1 cellular context compared by ENCODE assay signal in genomic region chr15:25710184-25710583, GRCh38.
TF ChIP-seq lines count a peak whose summit lies in the region.

No MANE protein-coding gene starts in this region.

TF ChIP-seq in H1, 55 proteins besides CTCF, POLR2A, EP300 and RAD21 (continued from another document):
- no peak for TF ChIP-seq CHD7 (IDR thresholded peaks at IDR 0.05; ENCODE audit: insufficient replicate concordance, low read length)
- TF ChIP-seq, protein P1, sequence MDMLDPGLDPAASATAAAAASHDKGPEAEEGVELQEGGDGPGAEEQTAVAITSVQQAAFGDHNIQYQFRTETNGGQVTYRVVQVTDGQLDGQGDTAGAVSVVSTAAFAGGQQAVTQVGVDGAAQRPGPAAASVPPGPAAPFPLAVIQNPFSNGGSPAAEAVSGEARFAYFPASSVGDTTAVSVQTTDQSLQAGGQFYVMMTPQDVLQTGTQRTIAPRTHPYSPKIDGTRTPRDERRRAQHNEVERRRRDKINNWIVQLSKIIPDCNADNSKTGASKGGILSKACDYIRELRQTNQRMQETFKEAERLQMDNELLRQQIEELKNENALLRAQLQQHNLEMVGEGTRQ (IDR thresholded peaks at IDR 0.05; ENCODE audit: low read length): no peak
- no peak for TF ChIP-seq POU5F1 (IDR thresholded peaks at IDR 0.05; ENCODE audit: low read depth, low read length)
- no peak for TF ChIP-seq SRF (IDR thresholded peaks at IDR 0.05; ENCODE audit: low read depth, low read length)
- TF ChIP-seq BCL11A (IDR thresholded peaks at IDR 0.05; ENCODE audit: low read depth in 2 of 2, low read length in 2 of 2): no peak
- no peak for TF ChIP-seq BRCA1 (IDR thresholded peaks at IDR 0.05; ENCODE audit: low read depth, low read length)
- TF ChIP-seq RNF2 (IDR thresholded peaks at IDR 0.05; ENCODE audit: borderline replicate concordance, low read depth, low read length, missing control alignments, poor library complexity, severe bottlenecking): no peak
- no peak for TF ChIP-seq SP1 (IDR thresholded peaks at IDR 0.05; ENCODE audit: low read depth, low read length)
- no peak for TF ChIP-seq JUN (IDR thresholded peaks at IDR 0.05; ENCODE audit: low read depth, low read length)
- TF ChIP-seq TAF7 (optimal IDR thresholded peaks at IDR 0.05; ENCODE audit: borderline replicate concordance, low read depth, low read length): no peak
- no peak for TF ChIP-seq CEBPB (IDR thresholded peaks at IDR 0.05; ENCODE audit: low read depth, low read length)
- no peak for TF ChIP-seq SIRT6 (IDR thresholded peaks at IDR 0.05; ENCODE audit: low read length)
- no peak for TF ChIP-seq TAF1 (IDR thresholded peaks at IDR 0.05; ENCODE audit: low read depth, low read length)
- TF ChIP-seq RBBP5 (IDR thresholded peaks at IDR 0.05; ENCODE audit: borderline replicate concordance, low read depth, low read length): no peak
- no peak for TF ChIP-seq CBX8 (IDR thresholded peaks at IDR 0.05; ENCODE audit: borderline replicate concordance, low read depth, low read length)
TF ChIP-seq in H1: peak in this region for 0.
